Comparison of ENCODE assay signal across 18 cellular contexts in genomic region chr4:12414181-12414812, GRCh38.
DNase-seq lines count a peak whose midpoint lies in the region; ATAC-seq and TF ChIP-seq lines count a peak whose summit lies in the region.
"Had no signal": no experiment of that assay in that cellular context is flagged by ENCODE, and none has a peak within 500 bp of the region (broad histone marks: within the 10 kb centered on the region; RNA-seq: fewer than 3 reads in every experiment).

No MANE protein-coding gene starts in this region.

- no peaks in the 10 kb centered on the region for H3K36me3 ChIP-seq in left ventricle myocardium inferior
- H3K36me3 ChIP-seq: BLaER1 had no signal

- DNase-seq in activated CD4-positive, alpha-beta T cell treated with anti-CD3 and anti-CD28 coated beads, Interleukin-2, amount 10 ng/mL, durations not matched to agents 24 days and 14 days = no peak
- DNase-seq in activated CD4-positive, alpha-beta T cell treated with anti-CD3 and anti-CD28 coated beads, Interleukin-2, amount 50 U/mL, for 4 hours = no peak
- DNase-seq in left ventricle myocardium inferior = no peak
- DNase-seq in Right ventricle myocardium inferior (ENCODE audit: missing footprints) = no peak
- DNase-seq in middle frontal gyrus (ENCODE audit: extremely low spot score, low spot score) = peak; percentile 12
- no peak for DNase-seq in HT-29 (ENCODE audit: low spot score)
- DNase-seq: Caco-2; CD4-positive, CD25-positive, alpha-beta regulatory T cell; CD8-positive, alpha-beta T cell; DMS153; DND-41; H7; HCEC 1CT had no signal

- H3K9me3 Mint-ChIP-seq in activated CD4-positive, alpha-beta T cell treated with anti-CD3 and anti-CD28 coated beads, Interleukin-2, amount 10 ng/mL, durations not matched to agents 24 days and 14 days = no peaks in the 10 kb centered on the region

- ATAC-seq in Right ventricle myocardium inferior (no peak), HG03432 (IDR thresholded peaks at IDR 0.05; ENCODE audit: unreplicated experiment) (no peak)
- ATAC-seq: CD8-positive, alpha-beta T cell had no signal

- no peak overlapping the region for H3K4me3 Mint-ChIP-seq in activated CD4-positive, alpha-beta T cell treated with anti-CD3 and anti-CD28 coated beads, Interleukin-2, amount 10 ng/mL, durations not matched to agents 24 days and 14 days
- H3K4me3 Mint-ChIP-seq: B cell; CD4-positive, CD25-positive, alpha-beta regulatory T cell; CD8-positive, alpha-beta T cell had no signal

- H3K27ac Mint-ChIP-seq in activated CD4-positive, alpha-beta T cell treated with anti-CD3 and anti-CD28 coated beads, Interleukin-2, amount 10 ng/mL, durations not matched to agents 24 days and 14 days = peak overlapping the region; percentile 22
- H3K27ac Mint-ChIP-seq: B cell; CD4-positive, CD25-positive, alpha-beta regulatory T cell; CD8-positive, alpha-beta T cell had no signal

- no peaks in the 10 kb centered on the region for H3K9me3 ChIP-seq in left ventricle myocardium inferior (replicated peaks)
- H3K9me3 ChIP-seq: BLaER1, Caco-2 had no signal

- H3K27me3 Mint-ChIP-seq in activated CD4-positive, alpha-beta T cell treated with anti-CD3 and anti-CD28 coated beads, Interleukin-2, amount 10 ng/mL, durations not matched to agents 24 days and 14 days = no peaks in the 10 kb centered on the region
- H3K27me3 Mint-ChIP-seq: B cell; CD4-positive, CD25-positive, alpha-beta regulatory T cell had no signal

- no peak overlapping the region for H3K4me3 ChIP-seq in left ventricle myocardium inferior
- H3K4me3 ChIP-seq: BLaER1 had no signal

- H3K4me1 Mint-ChIP-seq in activated CD4-positive, alpha-beta T cell treated with anti-CD3 and anti-CD28 coated beads, Interleukin-2, amount 10 ng/mL, durations not matched to agents 24 days and 14 days = no peaks in the 10 kb centered on the region
- H3K4me1 Mint-ChIP-seq: B cell; CD4-positive, CD25-positive, alpha-beta regulatory T cell had no signal

- H3K36me3 Mint-ChIP-seq in activated CD4-positive, alpha-beta T cell treated with anti-CD3 and anti-CD28 coated beads, Interleukin-2, amount 10 ng/mL, durations not matched to agents 24 days and 14 days (ENCODE audit: low read depth) = no peaks in the 10 kb centered on the region
- H3K36me3 Mint-ChIP-seq: CD4-positive, CD25-positive, alpha-beta regulatory T cell; CD8-positive, alpha-beta T cell had no signal

- H3K27me3 ChIP-seq in left ventricle myocardium inferior (ENCODE audit: low read depth) = no peaks in the 10 kb centered on the region
- H3K27me3 ChIP-seq: BLaER1 had no signal

- intact Hi-C loops in activated CD4-positive, alpha-beta T cell treated with anti-CD3 and anti-CD28 coated beads, Interleukin-2, amount 10 ng/mL, durations not matched to agents 24 days and 14 days (cut with micrococcal nuclease) = no loop called here
- intact Hi-C loops in left ventricle myocardium inferior (cut with micrococcal nuclease) (no loop called here), Right ventricle myocardium inferior (cut with DNase I) (no loop called here)

- peak overlapping the region; percentile 31 for H3K27ac ChIP-seq in left ventricle myocardium inferior (replicated peaks)
- H3K27ac ChIP-seq: 22Rv1, BLaER1, C4-2B had no signal

- H3K4me1 ChIP-seq in left ventricle myocardium inferior = peaks cover 9% of the 10 kb centered on the region
- H3K4me1 ChIP-seq: BLaER1, Caco-2 had no signal

- TF ChIP-seq CTCF in left ventricle myocardium inferior (IDR thresholded peaks at IDR 0.05; ENCODE audit: borderline replicate concordance) = no peak
